ENCODE assay signal across 8 cellular contexts in genomic region chr2:95166065-95166763, GRCh38. TPM values are rescaled to one million over a fixed set of nuclear protein-coding genes. Genes with fewer than 3 reads are reported as not detected.
A peak's percentile ranks its signal among the peaks of the same experiment; 100 is the strongest.
DNase-seq lines count a peak whose midpoint lies in the region; ATAC-seq and TF ChIP-seq lines count a peak whose summit lies in the region.

No MANE protein-coding gene starts in this region.

- H3K36me3 ChIP-seq in OCI-LY7 (ENCODE audit: insufficient read depth, low read length) (no peaks in the 10 kb centered on the region), ovary (no peaks in the 10 kb centered on the region)

- DNase-seq in CD4-positive, alpha-beta T cell, result no peak
- DNase-seq in OCI-LY7 (ENCODE audit: low spot score) (no peak), ovary (no peak), NCI-H1436 treated with DMSO at 0.1 percent for 48 hours (lab: John Stamatoyannopoulos, UW) (no peak), H4 (ENCODE audit: low spot score) (no peak)
- DNase-seq in stimulated activated naive CD4-positive, alpha-beta T cell (lab: John Stamatoyannopoulos, UW), result no peak

- H3K36me3 Mint-ChIP-seq in CD4-positive, alpha-beta T cell (ENCODE audit: low read depth), result peaks cover 17% of the 10 kb centered on the region

- no peaks in the 10 kb centered on the region for H4K20me1 ChIP-seq in OCI-LY7 (ENCODE audit: insufficient read depth, low read length)

- H3K27me3 Mint-ChIP-seq in CD4-positive, alpha-beta T cell, result no peaks in the 10 kb centered on the region

- peak overlapping the region; percentile 99 for H3K4me2 ChIP-seq in OCI-LY7 (ENCODE audit: low read length)

- peak overlapping the region; percentile 79 for H2AFZ ChIP-seq in OCI-LY7 (ENCODE audit: low read length)

- ATAC-seq in CD4-positive, alpha-beta T cell (ENCODE audit: poor library complexity), result peak; percentile 10
- ATAC-seq in GM21390 (IDR thresholded peaks at IDR 0.05; ENCODE audit: unreplicated experiment) (peak; percentile 14), esophagus mucosa (peak; percentile 28)

- H3K79me2 ChIP-seq in OCI-LY7 (ENCODE audit: insufficient read depth, low read depth, low read length), result peaks cover 18% of the 10 kb centered on the region; the same call in 1 of the 2 replicates

- no peak for TF ChIP-seq POLR2A in ovary (IDR thresholded peaks at IDR 0.05)

- peak overlapping the region; percentile 96 for H3K27ac Mint-ChIP-seq in CD4-positive, alpha-beta T cell

- peak overlapping the region; percentile 86 for H3K27ac ChIP-seq in CD4-positive, alpha-beta T cell (ENCODE audit: low read depth, low read length)
- H3K27ac ChIP-seq in OCI-LY7 (ENCODE audit: low read depth, low read length, poor library complexity, severe bottlenecking), result no peak overlapping the region
- peak overlapping the region in 1 of 2 donors; percentile 80 for H3K27ac ChIP-seq in ovary

- H3K9me2 ChIP-seq in OCI-LY7 (ENCODE audit: insufficient read depth, low read length), result no peaks in the 10 kb centered on the region

- H3K27me3 ChIP-seq in CD4-positive, alpha-beta T cell (ENCODE audit: control insufficient read depth, insufficient read depth, low read length), result no peaks in the 10 kb centered on the region
- H3K27me3 ChIP-seq in ovary, result no peaks in the 10 kb centered on the region

- WGBS in ovary, 3 donors, result 8 to 10% (median 9%) methylated on average over 16 of the region's 16 CpGs

- H3K4me3 Mint-ChIP-seq in CD4-positive, alpha-beta T cell, result peak overlapping the region; percentile 97

- POLR2A ChIA-PET in CD4-positive, alpha-beta T cell (lab: Charles Lee), result interaction anchor here (1.1 to 2.9 kb wide), 6 partner anchors 45 to 235 kb away, joined by 3 to 33 read pairs (median 10); partner anchors contain the start of genes MAL and MRPS5
- POLR2A ChIA-PET in OCI-LY7 (lab: Charles Lee), result interaction anchor here (0.9 to 3.5 kb wide), 7 partner anchors 11 to 236 kb away, joined by 3 to 20 read pairs (median 4); partner anchors contain the start of genes FAHD2A and MRPS5

- intact Hi-C loops in CD4-positive, alpha-beta T cell (cut with DNase I, micrococcal nuclease), result no loop called here
- intact Hi-C loops in OCI-LY7 (cut with micrococcal nuclease; ENCODE audit: unreplicated experiment) (no loop called here), ovary (cut with DNase I) (no loop called here)

- no peak for TF ChIP-seq EP300 in ovary (IDR thresholded peaks at IDR 0.05)

- TSS peak; percentile 89 for BruUV-seq in OCI-LY7 (replicated peaks; lab: Mats Ljungman, UMichigan)

- peaks cover 35% of the 10 kb centered on the region for H3K4me1 Mint-ChIP-seq in CD4-positive, alpha-beta T cell (ENCODE audit: low read depth)

- H3K4me1 ChIP-seq in OCI-LY7 (ENCODE audit: insufficient read depth, low read length, poor library complexity, severe bottlenecking), result peaks cover 17% of the 10 kb centered on the region
- H3K4me1 ChIP-seq in ovary (ENCODE audit: insufficient read depth), result peaks cover 6% of the 10 kb centered on the region

- H3K9me3 Mint-ChIP-seq in CD4-positive, alpha-beta T cell, result no peaks in the 10 kb centered on the region

- CTCF ChIA-PET in CD4-positive, alpha-beta T cell (lab: Charles Lee), result interaction anchor here (1.3 to 2.4 kb wide), 3 partner anchors 45 to 90 kb away, joined by 3 to 6 read pairs (median 4); partner anchors contain the start of gene MRPS5
- CTCF ChIA-PET in OCI-LY7 (lab: Charles Lee; ENCODE audit: unreplicated experiment), result no interaction called here

- H3K4me3 ChIP-seq in OCI-LY7 (ENCODE audit: low read depth, low read length, poor library complexity, severe bottlenecking) (peak overlapping the region; percentile 97), ovary (peak overlapping the region; percentile 88)

- TF ChIP-seq CTCF in CD4-positive, alpha-beta T cell (IDR thresholded peaks at IDR 0.05), result no peak
- TF ChIP-seq CTCF in OCI-LY7 (conservative IDR thresholded peaks at IDR 0.05; ENCODE audit: low read length), result no peak
- no peak for TF ChIP-seq CTCF in ovary (IDR thresholded peaks at IDR 0.05)

- no peaks in the 10 kb centered on the region for H3K9me3 ChIP-seq in CD4-positive, alpha-beta T cell (ENCODE audit: control insufficient read depth, low read length)
- H3K9me3 ChIP-seq in OCI-LY7 (ENCODE audit: low read length), result no peaks in the 10 kb centered on the region
- no peaks in the 10 kb centered on the region for H3K9me3 ChIP-seq in ovary

RNA-seq across cellular contexts. Expression of gene ZNF2, which starts 0.6 kb away (rescaled TPM):
- total RNA-seq in CD4-positive, alpha-beta T cell, result under 1 TPM in 1 of 2 experiments, not detected in 1; 0.53 TPM
- 1.6 and 4.6 TPM in 2 replicates for total RNA-seq in OCI-LY7 (2014; rRNA removed; shearing (Covaris generic))
- total RNA-seq in OCI-LY7 (2022), result 3.4 and 3.7 TPM in 2 replicates
- 1.6 TPM for total RNA-seq in esophagus mucosa
- total RNA-seq in ovary, result 1 to 10 TPM; 3.6 to 6.9 (median 4.6) TPM
- polyA plus RNA-seq in ovary, result 1 to 10 TPM; 3.1 to 7.9 TPM
- total RNA-seq in H4 (2014; rRNA removed; shearing (Covaris generic)), result 5.0 and 5.6 TPM in 2 replicates

RNA-seq across cellular contexts. Expression of gene ZNF514, which starts 6.6 kb away (rescaled TPM):
- total RNA-seq in CD4-positive, alpha-beta T cell, result 1 to 10 TPM; 4.7 to 6.3 TPM
- total RNA-seq in OCI-LY7 (2014; rRNA removed; shearing (Covaris generic)), result 6.2 and 9.7 TPM in 2 replicates
- 12.8 and 15.3 TPM in 2 replicates for total RNA-seq in OCI-LY7 (2022)
- total RNA-seq in esophagus mucosa, result 7.4 TPM
- 10 to 100 TPM; 16.5 to 30.8 (median 24.4) TPM for total RNA-seq in ovary
- polyA plus RNA-seq in ovary, result 10 to 100 TPM; 10.3 to 16.9 TPM
- 2.7 and 5.4 TPM in 2 replicates for total RNA-seq in H4 (2014; rRNA removed; shearing (Covaris generic))

RNA-seq across cellular contexts. Expression of gene ZNF892, which starts 41.1 kb away (rescaled TPM):
- 1 to 10 TPM in 1 of 2 experiments, under 1 TPM in 1; 0.82 to 1.1 TPM for total RNA-seq in CD4-positive, alpha-beta T cell
- 3.1 and 4.7 TPM in 2 replicates for total RNA-seq in OCI-LY7 (2014; rRNA removed; shearing (Covaris generic))
- total RNA-seq in OCI-LY7 (2022) (2.9 and 4.6 TPM in 2 replicates), esophagus mucosa (1.3 TPM), ovary (1 to 10 TPM; 3.0 to 8.2 (median 5.8) TPM)
- polyA plus RNA-seq in ovary, result 1 to 10 TPM in 1 of 2 donors, under 1 TPM in 1; 0.63 to 1.6 TPM
- total RNA-seq in H4 (2014; rRNA removed; shearing (Covaris generic)), result 0.70 and 2.0 TPM in 2 replicates

RNA-seq across cellular contexts. Expression of gene MRPS5, which starts 44.6 kb away (rescaled TPM):
- total RNA-seq in CD4-positive, alpha-beta T cell, result 10 to 100 TPM; 15.3 to 16.3 TPM
- total RNA-seq in OCI-LY7 (2014; rRNA removed; shearing (Covaris generic)), result 89.6 and 117 TPM in 2 replicates
- total RNA-seq in OCI-LY7 (2022) (90.2 and 100 TPM in 2 replicates), esophagus mucosa (39.5 TPM), ovary (10 to 100 TPM; 32.4 to 45.4 (median 39.7) TPM)
- 10 to 100 TPM; 36.2 to 62.9 TPM for polyA plus RNA-seq in ovary
- total RNA-seq in H4 (2014; rRNA removed; shearing (Covaris generic)), result 44.5 and 55.1 TPM in 2 replicates
